Comparison of ENCODE assay signal across 10 cellular contexts in genomic region chr3:152472606-152472954, GRCh38.
DNase-seq lines count a peak whose midpoint lies in the region; ATAC-seq, FAIRE-seq and TF ChIP-seq lines count a peak whose summit lies in the region.
"Had no signal": no experiment of that assay in that cellular context is flagged by ENCODE, and none has a peak within 500 bp of the region (broad histone marks: within the 10 kb centered on the region; RNA-seq: fewer than 3 reads in every experiment).

No MANE protein-coding gene starts in this region.

- H3K4me3 ChIP-seq in CD8-positive, alpha-beta T cell (ENCODE audit: low read depth, low read length) = peak overlapping the region; percentile 40
- H3K4me3 ChIP-seq in astrocyte (ENCODE audit: insufficient read depth, low read depth, low read length) (no peak overlapping the region), neural progenitor cell (no peak overlapping the region)
- H3K4me3 ChIP-seq: thyroid gland had no signal

- no peaks in the 10 kb centered on the region for H3K27me3 Mint-ChIP-seq in CD8-positive, alpha-beta T cell (ENCODE audit: low read depth)
- H3K27me3 Mint-ChIP-seq in astrocyte (ENCODE audit: low read depth, unreplicated experiment) = no peaks in the 10 kb centered on the region
- no peaks in the 10 kb centered on the region for H3K27me3 Mint-ChIP-seq in neural progenitor cell (ENCODE audit: insufficient read depth, low read depth)
- no peaks in the 10 kb centered on the region for H3K27me3 Mint-ChIP-seq in progenitor cell of endocrine pancreas

- peaks cover 14% of the 10 kb centered on the region for H3K4me1 Mint-ChIP-seq in CD8-positive, alpha-beta T cell (ENCODE audit: low read depth)
- H3K4me1 Mint-ChIP-seq in astrocyte (ENCODE audit: low read depth, unreplicated experiment) (no peaks in the 10 kb centered on the region), neural progenitor cell (no peaks in the 10 kb centered on the region), progenitor cell of endocrine pancreas (ENCODE audit: low read depth) (peaks cover 4% of the 10 kb centered on the region)

- no peak for ATAC-seq in CD8-positive, alpha-beta T cell
- ATAC-seq in GM19328 (IDR thresholded peaks at IDR 0.05; ENCODE audit: unreplicated experiment) = peak; percentile 2

- POLR2A ChIA-PET in CD8-positive, alpha-beta T cell (lab: Charles Lee) = interaction anchor here (0.9 to 1.4 kb wide), 4 partner anchors 12 to 85 kb away, joined by 3 read pairs; no protein-coding TSS in a partner anchor
- POLR2A ChIA-PET in RWPE1 (lab: Yijun Ruan, JAX; ENCODE audit: low non-redundant PET) = no interaction called here

- no peaks in the 10 kb centered on the region for H3K36me3 ChIP-seq in CD8-positive, alpha-beta T cell (ENCODE audit: insufficient read depth, low read length)
- H3K36me3 ChIP-seq in astrocyte (ENCODE audit: insufficient read depth, low read length) = no peaks in the 10 kb centered on the region
- H3K36me3 ChIP-seq in neural progenitor cell = no peaks in the 10 kb centered on the region
- H3K36me3 ChIP-seq: thyroid gland had no signal

- peak overlapping the region; percentile 56 for H3K4me2 ChIP-seq in astrocyte (ENCODE audit: low read length)
- no peak overlapping the region for H3K4me2 ChIP-seq in neural progenitor cell

- no peaks in the 10 kb centered on the region for H3K9me3 Mint-ChIP-seq in CD8-positive, alpha-beta T cell
- H3K9me3 Mint-ChIP-seq in astrocyte (ENCODE audit: unreplicated experiment) (no peaks in the 10 kb centered on the region), neural progenitor cell (no peaks in the 10 kb centered on the region), progenitor cell of endocrine pancreas (ENCODE audit: low read depth) (peaks cover 3% of the 10 kb centered on the region)

- H3K27me3 ChIP-seq in CD8-positive, alpha-beta T cell (ENCODE audit: insufficient read depth, low read length) = no peaks in the 10 kb centered on the region
- H3K27me3 ChIP-seq in astrocyte (ENCODE audit: insufficient read depth, low read length) (no peaks in the 10 kb centered on the region), neural progenitor cell (no peaks in the 10 kb centered on the region)
- H3K27me3 ChIP-seq: thyroid gland had no signal

- H3K9ac ChIP-seq in astrocyte (ENCODE audit: low read length) = peak overlapping the region; percentile 19
- H3K9ac ChIP-seq in neural progenitor cell = no peak overlapping the region

- DNase-seq in CD8-positive, alpha-beta T cell = no peak
- DNase-seq in astrocyte (ENCODE audit: low read depth) = no peak
- DNase-seq in neural progenitor cell (ENCODE audit: low spot score) = no peak
- no peak for DNase-seq in RWPE1 (ENCODE audit: low spot score)
- no peak for DNase-seq in caudate nucleus (lab: John Stamatoyannopoulos, UW)
- DNase-seq in progenitor cell of endocrine pancreas (ENCODE audit: low spot score, unreplicated experiment) = no peak
- DNase-seq: SHP77 treated with DMSO at 0.1 percent for 48 hours had no signal

- no peaks in the 10 kb centered on the region for H3F3A ChIP-seq in neural progenitor cell (ENCODE audit: low read depth)

- CTCF ChIA-PET in CD8-positive, alpha-beta T cell (lab: Charles Lee) = interaction anchor here (0.7 to 2.3 kb wide), 20 partner anchors 10 to 401 kb away, joined by 3 to 16 read pairs (median 4); no protein-coding TSS in a partner anchor
- CTCF ChIA-PET in RWPE1 (lab: Yijun Ruan, JAX) = interaction anchor here (0.6 to 1.1 kb wide), 8 partner anchors 18 to 1018 kb away, joined by 3 to 5 read pairs (median 3); no protein-coding TSS in a partner anchor

- peaks cover 1% of the 10 kb centered on the region for H3K36me3 Mint-ChIP-seq in CD8-positive, alpha-beta T cell
- H3K36me3 Mint-ChIP-seq in astrocyte (ENCODE audit: low read depth, unreplicated experiment) (no peaks in the 10 kb centered on the region), neural progenitor cell (no peaks in the 10 kb centered on the region), progenitor cell of endocrine pancreas (ENCODE audit: insufficient read depth) (no peaks in the 10 kb centered on the region)
- H3K36me3 Mint-ChIP-seq: WTC11 had no signal

- peaks cover 12% of the 10 kb centered on the region for H3K4me1 ChIP-seq in CD8-positive, alpha-beta T cell (ENCODE audit: insufficient read depth, low read length)
- H3K4me1 ChIP-seq in astrocyte (ENCODE audit: insufficient read depth, low read length) = no peaks in the 10 kb centered on the region
- H3K4me1 ChIP-seq in neural progenitor cell = no peaks in the 10 kb centered on the region
- H3K4me1 ChIP-seq: thyroid gland had no signal

- H3K9me3 ChIP-seq in CD8-positive, alpha-beta T cell (ENCODE audit: low read length) = no peaks in the 10 kb centered on the region
- H3K9me3 ChIP-seq in astrocyte (ENCODE audit: insufficient read depth, low read depth, low read length) (no peaks in the 10 kb centered on the region), neural progenitor cell (ENCODE audit: low read depth) (no peaks in the 10 kb centered on the region)
- H3K9me3 ChIP-seq: thyroid gland had no signal

- H3K27ac ChIP-seq in CD8-positive, alpha-beta T cell (ENCODE audit: low read depth, low read length) = peak overlapping the region; percentile 11
- H3K27ac ChIP-seq in astrocyte (ENCODE audit: low read depth, low read length) (no peak overlapping the region), neural progenitor cell (no peak overlapping the region), RWPE1 (no peak overlapping the region), caudate nucleus (ENCODE audit: low read depth, low read length) (no peak overlapping the region)
- H3K27ac ChIP-seq: thyroid gland had no signal

- H3K79me2 ChIP-seq in astrocyte (ENCODE audit: insufficient read depth, low read length) = no peaks in the 10 kb centered on the region
- H3K79me2 ChIP-seq in neural progenitor cell (ENCODE audit: low read depth) = no peaks in the 10 kb centered on the region

- intact Hi-C loops in CD8-positive, alpha-beta T cell (cut with DNase I, micrococcal nuclease) = loop anchor here in 1 of 2 experiments (1.0 to 5.0 kb wide), 3 partner anchors 50 to 400 kb away; no protein-coding TSS in a partner anchor

- H3K4me3 Mint-ChIP-seq in CD8-positive, alpha-beta T cell = peak overlapping the region; percentile 77
- no peak overlapping the region for H3K4me3 Mint-ChIP-seq in astrocyte (ENCODE audit: unreplicated experiment)
- H3K4me3 Mint-ChIP-seq in neural progenitor cell = no peak overlapping the region
- no peak overlapping the region for H3K4me3 Mint-ChIP-seq in progenitor cell of endocrine pancreas (ENCODE audit: low read depth)

- no peak for FAIRE-seq in astrocyte (lab: Jason Lieb, UNC)

- peak overlapping the region; percentile 94 for H3K27ac Mint-ChIP-seq in CD8-positive, alpha-beta T cell
- H3K27ac Mint-ChIP-seq in astrocyte (ENCODE audit: unreplicated experiment) (no peak overlapping the region), neural progenitor cell (no peak overlapping the region), progenitor cell of endocrine pancreas (no peak overlapping the region)
- H3K27ac Mint-ChIP-seq: WTC11 had no signal

- H4K20me1 ChIP-seq in astrocyte (ENCODE audit: insufficient read depth, low read length) (no peaks in the 10 kb centered on the region), neural progenitor cell (ENCODE audit: low read depth) (no peaks in the 10 kb centered on the region)

- H2AFZ ChIP-seq in astrocyte (ENCODE audit: low read depth, low read length) (no peak overlapping the region), neural progenitor cell (replicated peaks) (peak overlapping the region; percentile 53)

- no peak for TF ChIP-seq CTCF in CD8-positive, alpha-beta T cell (IDR thresholded peaks at IDR 0.05)
- TF ChIP-seq CTCF in astrocyte (IDR thresholded peaks at IDR 0.05; ENCODE audit: insufficient read depth, low read depth, low read length) (no peak), neural progenitor cell (IDR thresholded peaks at IDR 0.05) (no peak), RWPE1 (conservative IDR thresholded peaks at IDR 0.05; ENCODE audit: low read depth) (no peak), progenitor cell of endocrine pancreas (IDR thresholded peaks at IDR 0.05; ENCODE audit: unreplicated experiment) (no peak)
